9 cellular contexts compared by ENCODE assay signal in the genomic region with DNA sequence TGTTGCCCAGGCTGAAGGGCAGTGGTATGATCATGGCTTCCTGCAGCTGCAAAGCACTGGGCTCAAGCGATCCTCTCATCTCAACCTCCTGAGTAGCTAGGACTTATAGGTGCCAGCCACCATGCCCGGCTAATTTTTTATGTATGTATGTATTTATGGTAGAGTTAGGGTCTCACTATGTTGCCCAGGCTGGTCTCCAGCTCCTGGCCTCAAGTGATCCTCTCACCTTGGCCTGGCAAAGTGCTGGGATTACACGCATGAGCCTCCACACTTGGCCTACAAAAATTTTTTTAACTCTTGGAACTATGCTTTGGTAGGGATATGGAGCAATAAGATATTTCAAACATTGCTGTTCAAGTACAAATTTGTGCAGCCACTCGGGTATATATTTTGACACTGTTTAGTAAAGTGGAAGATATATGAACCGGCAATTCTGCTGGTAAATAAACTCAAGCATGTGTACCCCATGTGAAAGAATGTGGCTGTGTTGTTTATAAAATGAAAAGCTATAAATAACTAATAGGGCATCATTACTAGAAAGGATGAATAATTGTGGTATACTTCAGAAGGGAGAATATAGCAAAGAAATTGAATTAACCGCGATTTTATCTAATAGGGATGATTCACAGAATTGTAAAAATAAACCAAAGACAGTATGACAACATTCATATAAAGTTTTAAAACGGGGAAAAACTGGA. TPM values are rescaled to one million over a fixed set of nuclear protein-coding genes. Genes with fewer than 3 reads are reported as not detected.
DNase-seq lines count a peak whose midpoint lies in the region; ATAC-seq and TF ChIP-seq lines count a peak whose summit lies in the region.
"Had no signal": no experiment of that assay in that cellular context is flagged by ENCODE, and none has a peak within 500 bp of the region (broad histone marks: within the 10 kb centered on the region; RNA-seq: fewer than 3 reads in every experiment).

No MANE protein-coding gene starts in this region.

- H3K9ac ChIP-seq in IMR-90 (ENCODE audit: low read depth, low read length) = no peak overlapping the region

- CTCF ChIA-PET in IMR-90 (lab: Yijun Ruan, JAX) = no interaction called here

- peak overlapping the region; percentile 97 for H3K27ac Mint-ChIP-seq in central memory CD8-positive, alpha-beta T cell (ENCODE audit: low read depth)
- H3K27ac Mint-ChIP-seq in naive B cell = peak overlapping the region in 5 of 6 donors; percentile 92 to 99 (median 99)

- H2BK15ac ChIP-seq in IMR-90 (ENCODE audit: low read depth, low read length) = no peak overlapping the region

- no peak overlapping the region for H3K18ac ChIP-seq in IMR-90 (ENCODE audit: low read depth, low read length)

- no peak overlapping the region for H3K56ac ChIP-seq in IMR-90 (ENCODE audit: extremely low read depth, insufficient read depth, low read length)

- no peak overlapping the region for H3K4ac ChIP-seq in IMR-90 (ENCODE audit: low read depth, low read length)

- H3K9me3 Mint-ChIP-seq in central memory CD8-positive, alpha-beta T cell = peaks cover 6% of the 10 kb centered on the region
- peaks cover 0 to 18% (median 5%) of the 10 kb centered on the region in 7 donors for H3K9me3 Mint-ChIP-seq in naive B cell

- in situ Hi-C loops in IMR-90 (cut with MboI; ENCODE audit: low sequenced_read_pairs) = loop anchor here (25.0 kb wide), 1 partner anchor 301 kb away; no protein-coding TSS in a partner anchor

- no peaks in the 10 kb centered on the region for H3K27me3 ChIP-seq in IMR-90 (ENCODE audit: control insufficient read depth, insufficient read depth, low read length)
- H3K27me3 ChIP-seq in MG63 = no peaks in the 10 kb centered on the region

- dilution Hi-C loops in IMR-90 (cut with HindIII; ENCODE audit: low sequenced_read_pairs, unreplicated experiment) = no loop called here

- peaks cover 32% of the 10 kb centered on the region for H3K4me1 Mint-ChIP-seq in central memory CD8-positive, alpha-beta T cell
- peaks cover 27 to 56% (median 41%) of the 10 kb centered on the region in 3 donors for H3K4me1 Mint-ChIP-seq in naive B cell

- peaks cover 4% of the 10 kb centered on the region for H3K9me1 ChIP-seq in IMR-90 (ENCODE audit: insufficient read depth, low read length)

- no CpG with 5 or more reads among the region's 8 CpGs for WGBS in IMR-90 (ENCODE audit: extremely low coverage in 2 of 2, insufficient read length in 1 of 2), 2 experiments

- H3K36me3 Mint-ChIP-seq in central memory CD8-positive, alpha-beta T cell (ENCODE audit: insufficient read depth) = peaks cover 11% of the 10 kb centered on the region
- H3K36me3 Mint-ChIP-seq in naive B cell = no peaks in the 10 kb centered on the region

- H2AFZ ChIP-seq in IMR-90 (replicated peaks; ENCODE audit: low read length, poor library complexity) = no peak overlapping the region

- no TSS peak for BruUV-seq in IMR-90 (replicated peaks; lab: Mats Ljungman, UMichigan)

- no peak overlapping the region for H4K8ac ChIP-seq in IMR-90 (ENCODE audit: low read depth in 2 of 2, low read length in 2 of 2)

- 0 out of 2 replicates have a peak, but pooled peaks cover 1% of the 10 kb centered on the region for H3K36me3 ChIP-seq in IMR-90 (ENCODE audit: control insufficient read depth, insufficient read depth, low read length)
- H3K36me3 ChIP-seq in MG63 = no peaks in the 10 kb centered on the region

- H3K4me3 Mint-ChIP-seq in central memory CD8-positive, alpha-beta T cell = peak overlapping the region; percentile 96
- H3K4me3 Mint-ChIP-seq in naive B cell = peak overlapping the region; percentile 91 to 100 (median 98)

- no peak overlapping the region for H3K27ac ChIP-seq in IMR-90 (ENCODE audit: insufficient read depth, low read length)

- H3K27me3 Mint-ChIP-seq in central memory CD8-positive, alpha-beta T cell = no peaks in the 10 kb centered on the region
- no peaks in the 10 kb centered on the region for H3K27me3 Mint-ChIP-seq in naive B cell

- H2BK120ac ChIP-seq in IMR-90 (ENCODE audit: low read depth, low read length) = no peak overlapping the region

- intact Hi-C loops in IMR-90 (cut with micrococcal nuclease) = loop anchor here (5.0 kb wide), 1 partner anchor 276 kb away; a partner anchor contains a TSS

- H3K9me3 ChIP-seq in IMR-90 (ENCODE audit: control insufficient read depth, insufficient read depth, low read length) (peaks cover 2% of the 10 kb centered on the region; the same call in 1 of the 2 replicates), MG63 (peaks cover 15% of the 10 kb centered on the region)

- TF ChIP-seq RAD21 in IMR-90 (IDR thresholded peaks at IDR 0.05; ENCODE audit: low read length) = no peak

- no peak overlapping the region for H2AK5ac ChIP-seq in IMR-90 (ENCODE audit: low read depth, low read length)

- no peaks in the 10 kb centered on the region for H3K4me1 ChIP-seq in IMR-90 (ENCODE audit: control insufficient read depth, insufficient read depth, low read length)

- ATAC-seq in IMR-90 (ENCODE audit: low read depth) (no peak), naive B cell (ENCODE audit: low read depth in 2 of 2) (no peak), GM18519 (IDR thresholded peaks at IDR 0.05; ENCODE audit: low FRiP score, unreplicated experiment) (no peak)
- no peak for ATAC-seq in central memory CD8-positive, alpha-beta T cell (replicated peaks; ENCODE audit: extremely low read depth, poor library complexity, severe bottlenecking)

- peak overlapping the region; percentile 87 for H3K4me2 ChIP-seq in IMR-90 (ENCODE audit: low read depth, low read length)

- POLR2A ChIA-PET in IMR-90 (lab: Charles Lee; ENCODE audit: unreplicated experiment) = no interaction called here

- no peak for DNase-seq in AG09309 (ENCODE audit: low read depth)
- DNase-seq in IMR-90 = peak; percentile 53
- no peak for DNase-seq in central memory CD8-positive, alpha-beta T cell (ENCODE audit: low spot score in 2 of 2)
- DNase-seq in naive B cell = no peak
- DNase-seq in MG63 = no peak
- no peak for DNase-seq in erythroblast (lab: John Stamatoyannopoulos, UW)
- no peak for DNase-seq in stimulated activated CD4-positive, alpha-beta T cell treated with anti-CD3 and anti-CD28 coated beads, Interleukin-2, amount 100 ng/mL, for 24 hours
- DNase-seq: T1000 had no signal

- H2AK9ac ChIP-seq in IMR-90 (replicated peaks; ENCODE audit: low read depth, low read length, poor library complexity) = no peak overlapping the region

- H4K91ac ChIP-seq in IMR-90 (ENCODE audit: insufficient read depth, low read depth, low read length) = no peak overlapping the region

- no peak overlapping the region for H2BK5ac ChIP-seq in IMR-90 (ENCODE audit: low read depth, low read length, poor library complexity, severe bottlenecking)

- no peak overlapping the region for H3K23ac ChIP-seq in IMR-90 (ENCODE audit: low read depth, low read length)

- H4K20me1 ChIP-seq in IMR-90 (ENCODE audit: insufficient read depth, low read length) = no peaks in the 10 kb centered on the region

- TF ChIP-seq CTCF in AG09309 (IDR thresholded peaks at IDR 0.05; ENCODE audit: control insufficient read depth, insufficient read depth, low read depth, low read length, missing control alignments) (no peak), IMR-90 (conservative IDR thresholded peaks at IDR 0.05; ENCODE audit: low read depth, low read length) (no peak)

- no peak overlapping the region for H3K14ac ChIP-seq in IMR-90 (replicated peaks; ENCODE audit: low read depth, low read length)

- H4K5ac ChIP-seq in IMR-90 (ENCODE audit: low read depth, low read length) = no peak overlapping the region

- TF ChIP-seq POLR2A in IMR-90 (IDR thresholded peaks at IDR 0.05; ENCODE audit: low read depth, low read length) (no peak), erythroblast (IDR thresholded peaks at IDR 0.05; ENCODE audit: low read length) (no peak)

- H2BK20ac ChIP-seq in IMR-90 (ENCODE audit: low read depth, low read length) = no peak overlapping the region

- peak overlapping the region; percentile 83 for H3K4me3 ChIP-seq in AG09309 (ENCODE audit: control insufficient read depth, low read depth, low read length)
- H3K4me3 ChIP-seq in IMR-90 (ENCODE audit: insufficient read depth, low read depth, low read length) = peak overlapping the region; percentile 64
- H3K4me3 ChIP-seq in MG63 = no peak overlapping the region

- peaks cover 3 to 7% of the 10 kb centered on the region in 2 experiments; a peak in 2 of 4 replicates for H3K79me1 ChIP-seq in IMR-90 (ENCODE audit: low read depth in 1 of 2, low read length in 2 of 2)

TF ChIP-seq in IMR-90, 13 proteins besides CTCF, POLR2A, EP300 and RAD21 (continues in another document):
- TF ChIP-seq FOS (IDR thresholded peaks at IDR 0.05; ENCODE audit: low read depth, low read length) = no peak
- TF ChIP-seq SMC3 (IDR thresholded peaks at IDR 0.05; ENCODE audit: low read depth, low read length) = no peak
- TF ChIP-seq MXI1 (IDR thresholded peaks at IDR 0.05; ENCODE audit: borderline replicate concordance, low read depth, low read length) = no peak
- TF ChIP-seq CEBPB (IDR thresholded peaks at IDR 0.05; ENCODE audit: low read depth, low read length) = no peak
- TF ChIP-seq, protein P1, sequence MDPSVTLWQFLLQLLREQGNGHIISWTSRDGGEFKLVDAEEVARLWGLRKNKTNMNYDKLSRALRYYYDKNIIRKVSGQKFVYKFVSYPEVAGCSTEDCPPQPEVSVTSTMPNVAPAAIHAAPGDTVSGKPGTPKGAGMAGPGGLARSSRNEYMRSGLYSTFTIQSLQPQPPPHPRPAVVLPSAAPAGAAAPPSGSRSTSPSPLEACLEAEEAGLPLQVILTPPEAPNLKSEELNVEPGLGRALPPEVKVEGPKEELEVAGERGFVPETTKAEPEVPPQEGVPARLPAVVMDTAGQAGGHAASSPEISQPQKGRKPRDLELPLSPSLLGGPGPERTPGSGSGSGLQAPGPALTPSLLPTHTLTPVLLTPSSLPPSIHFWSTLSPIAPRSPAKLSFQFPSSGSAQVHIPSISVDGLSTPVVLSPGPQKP (IDR thresholded peaks at IDR 0.05; ENCODE audit: borderline replicate concordance, low read depth, low read length) = no peak
- TF ChIP-seq BHLHE40 (IDR thresholded peaks at IDR 0.05; ENCODE audit: low read depth, low read length) = no peak
- TF ChIP-seq RFX5 (IDR thresholded peaks at IDR 0.05; ENCODE audit: low read depth, low read length) = no peak

RNA-seq across cellular contexts. Expression of a gene that starts 1.1 kb away (rescaled TPM):
- 4.8 and 8.6 TPM in 2 replicates for total RNA-seq in IMR-90 (2012; rRNA removed)
- polyA plus RNA-seq in IMR-90 (2012; rRNA removed) (1.3 and 3.0 TPM in 2 replicates), naive B cell (ENCODE audit: low read depth in 6 of 6) (10 to 100 TPM; 11.4 to 27.9 (median 17.6) TPM)
- 1.2 and 1.4 TPM in 2 replicates for polyA plus RNA-seq in IMR-90 (2012; cell fraction: cytosol; rRNA removed)
- 2.4 and 5.7 TPM in 2 replicates for polyA plus RNA-seq in IMR-90 (2012; cell fraction: nucleus; rRNA removed; ENCODE audit: low replicate concordance)
- total RNA-seq in MG63 (2014; rRNA removed; shearing (Covaris generic); ENCODE audit: low replicate concordance) = 1.8 TPM in 1 of 2 replicates, not detected in the other

RNA-seq across cellular contexts. Expression of a gene that starts 39.8 kb away (rescaled TPM):
- 11.3 and 15.0 TPM in 2 replicates for total RNA-seq in IMR-90 (2012; rRNA removed)
- polyA plus RNA-seq in IMR-90 (2012; rRNA removed) (2.5 and 4.0 TPM in 2 replicates), naive B cell (ENCODE audit: low read depth in 6 of 6) (10 to 100 TPM in 3 of 6 donors, 1 to 10 TPM in 3; 2.2 to 16.2 (median 10.1) TPM)
- 0.55 and 0.84 TPM in 2 replicates for polyA plus RNA-seq in IMR-90 (2012; cell fraction: cytosol; rRNA removed)
- polyA plus RNA-seq in IMR-90 (2012; cell fraction: nucleus; rRNA removed; ENCODE audit: low replicate concordance) = 3.2 and 4.7 TPM in 2 replicates
- 2.2 and 4.1 TPM in 2 replicates for total RNA-seq in MG63 (2014; rRNA removed; shearing (Covaris generic); ENCODE audit: low replicate concordance)
